Comparison of ENCODE assay signal across 8 cellular contexts in the genomic region with DNA sequence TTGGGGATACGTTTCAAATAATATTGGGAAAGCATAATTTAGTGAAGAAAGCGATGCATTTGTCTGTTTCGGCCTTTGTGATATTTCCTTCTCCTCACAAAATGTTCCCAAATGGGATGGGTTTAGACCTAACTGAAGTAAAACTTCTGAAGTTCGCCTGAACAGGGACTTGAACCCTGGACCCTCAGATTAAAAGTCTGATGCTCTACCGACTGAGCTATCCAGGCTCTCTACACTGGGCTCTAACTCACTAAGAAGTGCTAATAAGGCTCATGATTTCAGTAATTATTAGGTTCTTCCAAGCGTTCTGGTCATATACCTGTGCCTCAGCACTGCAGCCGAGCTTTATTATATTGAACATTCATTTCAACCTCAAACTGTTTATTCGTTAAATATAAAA.
A peak's percentile ranks its signal among the peaks of the same experiment; 100 is the strongest.
DNase-seq lines count a peak whose midpoint lies in the region; ATAC-seq, FAIRE-seq and TF ChIP-seq lines count a peak whose summit lies in the region.

No MANE protein-coding gene starts in this region.

- H3K4me1 ChIP-seq in A549, result no peaks in the 10 kb centered on the region; the same call in 2 of the 3 replicates
- peaks cover 16% of the 10 kb centered on the region for H3K4me1 ChIP-seq in CD4-positive, alpha-beta memory T cell (ENCODE audit: insufficient read depth, low read length)

- H3K9me3 ChIP-seq in A549, result no peaks in the 10 kb centered on the region
- no peaks in the 10 kb centered on the region for H3K9me3 ChIP-seq in CD4-positive, alpha-beta memory T cell (ENCODE audit: control insufficient read depth in 1 of 2, low read length in 2 of 2)

- peak overlapping the region in 1 of 2 experiments; percentile 64; a peak in 3 of 6 replicates for H3K27ac ChIP-seq in A549
- H3K27ac ChIP-seq in CD4-positive, alpha-beta memory T cell (ENCODE audit: low read depth, low read length), result no peak overlapping the region

- FAIRE-seq in A549 (lab: Jason Lieb, UNC), result no peak

- no peak for TF ChIP-seq POLR2A in A549 (IDR thresholded peaks at IDR 0.05; ENCODE audit: low read length)

- DNase-seq in A549 (ENCODE audit: low read depth in 1 of 2, low spot score in 1 of 2), result peak in 1 of 2 experiments; percentile 74
- DNase-seq in NCI-H748 treated with DMSO at 0.1 percent for 48 hours (lab: John Stamatoyannopoulos, UW), result peak; percentile 78
- DNase-seq in HEK293T (ENCODE audit: extremely low spot score), result no peak
- no peak for DNase-seq in immature natural killer cell
- no peak for DNase-seq in CD4-positive, alpha-beta memory T cell
- DNase-seq in NCI-H1694 (lab: John Stamatoyannopoulos, UW), result no peak

- POLR2A ChIA-PET in A549 (lab: Yijun Ruan, JAX) (interaction anchor here (1.2 kb wide), 1 partner anchor 9 kb away, joined by 3 read pairs; no protein-coding TSS in a partner anchor), HEK293T (lab: Yijun Ruan, JAX) (interaction anchor here (0.8 to 2.1 kb wide), 5 partner anchors 10 to 247 kb away, joined by 3 to 9 read pairs (median 4); a partner anchor contains a TSS)
- POLR2A ChIA-PET in CD4-positive, alpha-beta memory T cell (lab: Charles Lee; ENCODE audit: partially characterized antibody), result no interaction called here

- no peaks in the 10 kb centered on the region for H3K36me3 ChIP-seq in CD4-positive, alpha-beta memory T cell (ENCODE audit: insufficient read depth, low read length)

- no peak overlapping the region for H3K4me3 Mint-ChIP-seq in immature natural killer cell
- no peak overlapping the region for H3K4me3 Mint-ChIP-seq in CD4-positive, alpha-beta memory T cell

- H3K4me3 ChIP-seq in A549, result peak overlapping the region; percentile 61
- H3K4me3 ChIP-seq in CD4-positive, alpha-beta memory T cell (ENCODE audit: low read length in 2 of 2), result no peak overlapping the region

- ATAC-seq in A549, result peak; percentile 27 to 76
- peak; percentile 26 for ATAC-seq in GM21360 (IDR thresholded peaks at IDR 0.05; ENCODE audit: unreplicated experiment)
- peak; percentile 48 for ATAC-seq in esophagus mucosa

- TF ChIP-seq CTCF in A549 (IDR thresholded peaks at IDR 0.05), result no peak

- CTCF ChIA-PET in A549 (lab: Yijun Ruan, JAX), result interaction anchor here (1.8 kb wide), 1 partner anchor 73 kb away, joined by 6 read pairs; no protein-coding TSS in a partner anchor
- CTCF ChIA-PET in HEK293T (lab: Yijun Ruan, JAX), result interaction anchor here (0.6 to 1.5 kb wide), 4 partner anchors 10 to 87 kb away, joined by 3 read pairs; no protein-coding TSS in a partner anchor
- CTCF ChIA-PET in CD4-positive, alpha-beta memory T cell (lab: Charles Lee; ENCODE audit: partially characterized antibody), result interaction anchor here (0.6 to 1.2 kb wide), 2 partner anchors 8 to 172 kb away, joined by 3 read pairs; no protein-coding TSS in a partner anchor

- H3K9me3 Mint-ChIP-seq in immature natural killer cell, result peaks cover 0 to 3% (median 0%) of the 10 kb centered on the region in 6 donors
- H3K9me3 Mint-ChIP-seq in CD4-positive, alpha-beta memory T cell, result peaks cover 0 to 7% (median 0%) of the 10 kb centered on the region in 8 donors

- peaks cover 31% of the 10 kb centered on the region for H3K27me3 ChIP-seq in CD4-positive, alpha-beta memory T cell (ENCODE audit: insufficient read depth, low read length)

- no peak overlapping the region for H3K27ac Mint-ChIP-seq in immature natural killer cell
- no peak overlapping the region for H3K27ac Mint-ChIP-seq in CD4-positive, alpha-beta memory T cell

- no peak for TF ChIP-seq RAD21 in A549 (conservative IDR thresholded peaks at IDR 0.05 in 1 of 2, IDR thresholded peaks at IDR 0.05 in 1 of 2)

- intact Hi-C loops in CD4-positive, alpha-beta memory T cell (cut with micrococcal nuclease), result loop anchor here (5.0 kb wide), 1 partner anchor 76 kb away; no protein-coding TSS in a partner anchor

- H3K27me3 Mint-ChIP-seq in immature natural killer cell (ENCODE audit: low read depth in 3 of 3), result peaks cover 11 to 19% (median 12%) of the 10 kb centered on the region in 3 donors
- peaks cover 22 to 29% of the 10 kb centered on the region in 2 donors for H3K27me3 Mint-ChIP-seq in CD4-positive, alpha-beta memory T cell

- TF ChIP-seq EP300 in A549 (IDR thresholded peaks at IDR 0.05), result no peak

- 4% methylated on average over 8 of the region's 8 CpGs for WGBS in A549 (ENCODE audit: missing lambda C conversion rate)

- H3K36me3 Mint-ChIP-seq in immature natural killer cell, result no peaks in the 10 kb centered on the region
- no peaks in the 10 kb centered on the region for H3K36me3 Mint-ChIP-seq in CD4-positive, alpha-beta memory T cell

- H3K4me1 Mint-ChIP-seq in immature natural killer cell, result no peaks in the 10 kb centered on the region
- no peaks in the 10 kb centered on the region for H3K4me1 Mint-ChIP-seq in CD4-positive, alpha-beta memory T cell

- peak overlapping the region; percentile 93 for H3K4me2 ChIP-seq in A549

TF ChIP-seq in A549, 52 proteins besides CTCF, POLR2A, EP300 and RAD21:
- no peak for TF ChIP-seq JUN (IDR thresholded peaks at IDR 0.05)
- peak; percentile 57 for TF ChIP-seq SREBF2 (IDR thresholded peaks at IDR 0.05)

TF ChIP-seq in HEK293T, 16 proteins besides CTCF, POLR2A, EP300 and RAD21:
- TF ChIP-seq FOXK2 (IDR thresholded peaks at IDR 0.05) (no peak), ZNF384 (IDR thresholded peaks at IDR 0.05) (no peak), NFRKB (IDR thresholded peaks at IDR 0.05) (no peak), FOXA1 (IDR thresholded peaks at IDR 0.05) (no peak), HDGF (IDR thresholded peaks at IDR 0.05; ENCODE audit: borderline replicate concordance) (no peak), SUZ12 (IDR thresholded peaks at IDR 0.05) (no peak), ELF4 (IDR thresholded peaks at IDR 0.05) (no peak), LEF1 (IDR thresholded peaks at IDR 0.05; ENCODE audit: borderline replicate concordance) (no peak), ARNT (IDR thresholded peaks at IDR 0.05) (no peak), CTBP1 (IDR thresholded peaks at IDR 0.05; ENCODE audit: borderline replicate concordance) (no peak), SP1 (IDR thresholded peaks at IDR 0.05) (no peak), TARDBP (IDR thresholded peaks at IDR 0.05) (no peak), L3MBTL2 (conservative IDR thresholded peaks at IDR 0.05) (no peak), FOXM1 (IDR thresholded peaks at IDR 0.05; ENCODE audit: borderline replicate concordance) (no peak), BHLHE40 (IDR thresholded peaks at IDR 0.05; ENCODE audit: borderline replicate concordance) (no peak)
- TF ChIP-seq, protein P1, sequence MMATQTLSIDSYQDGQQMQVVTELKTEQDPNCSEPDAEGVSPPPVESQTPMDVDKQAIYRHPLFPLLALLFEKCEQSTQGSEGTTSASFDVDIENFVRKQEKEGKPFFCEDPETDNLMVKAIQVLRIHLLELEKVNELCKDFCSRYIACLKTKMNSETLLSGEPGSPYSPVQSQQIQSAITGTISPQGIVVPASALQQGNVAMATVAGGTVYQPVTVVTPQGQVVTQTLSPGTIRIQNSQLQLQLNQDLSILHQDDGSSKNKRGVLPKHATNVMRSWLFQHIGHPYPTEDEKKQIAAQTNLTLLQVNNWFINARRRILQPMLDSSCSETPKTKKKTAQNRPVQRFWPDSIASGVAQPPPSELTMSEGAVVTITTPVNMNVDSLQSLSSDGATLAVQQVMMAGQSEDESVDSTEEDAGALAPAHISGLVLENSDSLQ (IDR thresholded peaks at IDR 0.05), result no peak
